ENCODE assay signal across 18 cellular contexts in genomic region chr7:3245077-3245476, GRCh38. TPM values are rescaled to one million over a fixed set of nuclear protein-coding genes. Genes with fewer than 3 reads are reported as not detected.
"Had no signal": no experiment of that assay in that cellular context is flagged by ENCODE, and none has a peak within 500 bp of the region (broad histone marks: within the 10 kb centered on the region; RNA-seq: fewer than 3 reads in every experiment).

No MANE protein-coding gene starts in this region.

- H3K27me3 Mint-ChIP-seq: activated CD8-positive, alpha-beta T cell treated with anti-CD3 and anti-CD28 coated beads for 36 hours had no signal

- ATAC-seq: activated CD8-positive, alpha-beta T cell treated with anti-CD3 and anti-CD28 coated beads for 36 hours; activated T-cell treated with anti-CD3 and anti-CD28 coated beads, Interleukin-2, amount 50 U/mL, for 72 hours; left colon; sciatic nerve had no signal

- H3K27ac ChIP-seq: epithelial cell of prostate, testis, uterus had no signal

- DNase-seq: activated CD8-positive, alpha-beta memory T cell treated with anti-CD3 and anti-CD28 coated beads, Interleukin-2, amount 50 U/mL, for 4 hours; activated CD8-positive, alpha-beta T cell treated with anti-CD3 and anti-CD28 coated beads for 36 hours; activated gamma-delta T cell treated with Interleukin-2 at 50 U/mL for 16 hours; activated naive CD8-positive, alpha-beta T cell treated with anti-CD3 and anti-CD28 coated beads, Interleukin-2, amount 10 ng/mL, durations not matched to agents 7 days and 5 days; activated T-cell treated with anti-CD3 and anti-CD28 coated beads, Interleukin-2, amount 50 U/mL, for 72 hours; cortex of kidney; effector CD8-positive, alpha-beta T cell; immature natural killer cell; left colon; stimulated activated CD4-positive, alpha-beta T cell treated with anti-CD3 and anti-CD28 coated beads, Interleukin-4, amount 100 ng/mL, for 24 hours; T-helper 9 cell; testis; uterus had no signal

- H3K9me3 Mint-ChIP-seq: immature natural killer cell had no signal

- H3K4me3 ChIP-seq: lung, testis, uterus had no signal

- H3K9me3 ChIP-seq: testis, uterus had no signal

- H3K36me3 ChIP-seq: uterus had no signal

- H3K36me3 Mint-ChIP-seq: activated naive CD8-positive, alpha-beta T cell treated with anti-CD3 and anti-CD28 coated beads, Interleukin-2, amount 10 ng/mL, durations not matched to agents 7 days and 5 days had no signal

- H3K27ac Mint-ChIP-seq: activated CD8-positive, alpha-beta T cell treated with anti-CD3 and anti-CD28 coated beads for 36 hours; activated naive CD8-positive, alpha-beta T cell treated with anti-CD3 and anti-CD28 coated beads, Interleukin-2, amount 10 ng/mL, durations not matched to agents 7 days and 5 days; activated T-cell treated with anti-CD3 and anti-CD28 coated beads, Interleukin-2, amount 50 U/mL, for 72 hours; immature natural killer cell; nephron; stimulated activated naive CD8-positive, alpha-beta T cell treated with anti-CD3 and anti-CD28 coated beads, Interleukin-15, Interleukin-2, amounts not matched to agents 100 ng/mL and 50 ng/mL, for 24 hours had no signal

- H3K4me1 ChIP-seq: uterus had no signal

- H3K4me3 Mint-ChIP-seq: activated CD8-positive, alpha-beta T cell treated with anti-CD3 and anti-CD28 coated beads for 36 hours; activated naive CD8-positive, alpha-beta T cell treated with anti-CD3 and anti-CD28 coated beads, Interleukin-2, amount 10 ng/mL, durations not matched to agents 7 days and 5 days; activated T-cell treated with anti-CD3 and anti-CD28 coated beads, Interleukin-2, amount 50 U/mL, for 72 hours; immature natural killer cell; nephron; stimulated activated naive CD8-positive, alpha-beta T cell treated with anti-CD3 and anti-CD28 coated beads, Interleukin-15, Interleukin-2, amounts not matched to agents 100 ng/mL and 50 ng/mL, for 24 hours had no signal

- H3K4me1 Mint-ChIP-seq: activated naive CD8-positive, alpha-beta T cell treated with anti-CD3 and anti-CD28 coated beads, Interleukin-2, amount 10 ng/mL, durations not matched to agents 7 days and 5 days; immature natural killer cell; nephron had no signal

- H3K27me3 ChIP-seq: testis, uterus had no signal

RNA-seq across cellular contexts. Expression of gene SDK1, which starts 56.0 kb away (rescaled TPM):
- polyA plus RNA-seq: immature natural killer cell had no signal
